Comparison of ENCODE assay signal across 1 cellular context in genomic region chr1:85297855-85298629, GRCh38.
A peak's percentile ranks its signal among the peaks of the same experiment; 100 is the strongest.
TF ChIP-seq lines count a peak whose summit lies in the region.

No MANE protein-coding gene starts in this region.

TF ChIP-seq in HEK293, 187 proteins besides CTCF, POLR2A, EP300 and RAD21 (continued from another document and continues in another):
- TF ChIP-seq PBX3 (CRISPR knock-in tag; IDR thresholded peaks at IDR 0.05), result no peak
- TF ChIP-seq, protein P1, sequence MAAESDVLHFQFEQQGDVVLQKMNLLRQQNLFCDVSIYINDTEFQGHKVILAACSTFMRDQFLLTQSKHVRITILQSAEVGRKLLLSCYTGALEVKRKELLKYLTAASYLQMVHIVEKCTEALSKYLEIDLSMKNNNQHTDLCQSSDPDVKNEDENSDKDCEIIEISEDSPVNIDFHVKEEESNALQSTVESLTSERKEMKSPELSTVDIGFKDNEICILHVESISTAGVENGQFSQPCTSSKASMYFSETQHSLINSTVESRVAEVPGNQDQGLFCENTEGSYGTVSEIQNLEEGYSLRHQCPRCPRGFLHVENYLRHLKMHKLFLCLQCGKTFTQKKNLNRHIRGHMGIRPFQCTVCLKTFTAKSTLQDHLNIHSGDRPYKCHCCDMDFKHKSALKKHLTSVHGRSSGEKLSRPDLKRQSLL (tag by site-specific recombination; IDR thresholded peaks at IDR 0.05), result peak; percentile 38; the same call in 1 of the 2 replicates
- TF ChIP-seq ZNF202 (tag by site-specific recombination; IDR thresholded peaks at IDR 0.05; ENCODE audit: borderline replicate concordance), result no peak
- TF ChIP-seq ZBTB21 (tag by site-specific recombination; IDR thresholded peaks at IDR 0.05), result peak; percentile 80
- TF ChIP-seq ZNF132 (tag by site-specific recombination; IDR thresholded peaks at IDR 0.05; ENCODE audit: borderline replicate concordance), result no peak
- no peak for TF ChIP-seq ZNF404 (tag by site-specific recombination; IDR thresholded peaks at IDR 0.05)
- no peak for TF ChIP-seq ZNF16 (tag by site-specific recombination; IDR thresholded peaks at IDR 0.05; ENCODE audit: low read depth)
- TF ChIP-seq ZNF169 (tag by site-specific recombination; IDR thresholded peaks at IDR 0.05), result no peak
- no peak for TF ChIP-seq ZNF785 (tag by site-specific recombination; IDR thresholded peaks at IDR 0.05)
- TF ChIP-seq, protein P2, sequence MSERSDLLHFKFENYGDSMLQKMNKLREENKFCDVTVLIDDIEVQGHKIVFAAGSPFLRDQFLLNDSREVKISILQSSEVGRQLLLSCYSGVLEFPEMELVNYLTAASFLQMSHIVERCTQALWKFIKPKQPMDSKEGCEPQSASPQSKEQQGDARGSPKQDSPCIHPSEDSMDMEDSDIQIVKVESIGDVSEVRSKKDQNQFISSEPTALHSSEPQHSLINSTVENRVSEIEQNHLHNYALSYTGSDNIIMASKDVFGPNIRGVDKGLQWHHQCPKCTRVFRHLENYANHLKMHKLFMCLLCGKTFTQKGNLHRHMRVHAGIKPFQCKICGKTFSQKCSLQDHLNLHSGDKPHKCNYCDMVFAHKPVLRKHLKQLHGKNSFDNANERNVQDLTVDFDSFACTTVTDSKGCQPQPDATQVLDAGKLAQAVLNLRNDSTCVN (tag by site-specific recombination; optimal IDR thresholded peaks at IDR 0.05), result no peak
- peak; percentile 94; the same call in 1 of the 2 replicates for TF ChIP-seq ZSCAN30 (tag by site-specific recombination; IDR thresholded peaks at IDR 0.05)
- TF ChIP-seq ZNF677 (tag by site-specific recombination; IDR thresholded peaks at IDR 0.05), result no peak
- no peak for TF ChIP-seq ZNF830 (tag by site-specific recombination; IDR thresholded peaks at IDR 0.05; ENCODE audit: low read depth)
- peak; percentile 84 for TF ChIP-seq WT1 (tag by site-specific recombination; IDR thresholded peaks at IDR 0.05)
- no peak for TF ChIP-seq TCF7L2 (IDR thresholded peaks at IDR 0.05; ENCODE audit: borderline replicate concordance, low read depth, low read length)
- TF ChIP-seq BCL6B (tag by site-specific recombination; IDR thresholded peaks at IDR 0.05), result peak; percentile 100
- TF ChIP-seq ZNF24 (tag by site-specific recombination; IDR thresholded peaks at IDR 0.05), result peak; percentile 94
- TF ChIP-seq ZNF354C (tag by site-specific recombination; IDR thresholded peaks at IDR 0.05; ENCODE audit: borderline replicate concordance, low read depth), result no peak
- TF ChIP-seq REST (tag by site-specific recombination; IDR thresholded peaks at IDR 0.05), result peak; percentile 29
- peak; percentile 87; the same call in 1 of the 2 replicates for TF ChIP-seq ZNF391 (tag by site-specific recombination; IDR thresholded peaks at IDR 0.05; ENCODE audit: borderline replicate concordance, low read depth)
- no peak for TF ChIP-seq ZNF670 (tag by site-specific recombination; IDR thresholded peaks at IDR 0.05; ENCODE audit: low read depth)
- TF ChIP-seq ZNF623 (tag by site-specific recombination; IDR thresholded peaks at IDR 0.05), result no peak; the same call in 1 of the 2 replicates
- TF ChIP-seq ZNF266 (tag by site-specific recombination; IDR thresholded peaks at IDR 0.05; ENCODE audit: low read depth), result no peak
- no peak for TF ChIP-seq HOXC10 (CRISPR knock-in tag; IDR thresholded peaks at IDR 0.05)
- no peak for TF ChIP-seq ZNF302 (tag by site-specific recombination; IDR thresholded peaks at IDR 0.05; ENCODE audit: low read depth)
- TF ChIP-seq ZNF529 (tag by site-specific recombination; IDR thresholded peaks at IDR 0.05; ENCODE audit: insufficient replicate concordance), result no peak
- TF ChIP-seq, protein P3, sequence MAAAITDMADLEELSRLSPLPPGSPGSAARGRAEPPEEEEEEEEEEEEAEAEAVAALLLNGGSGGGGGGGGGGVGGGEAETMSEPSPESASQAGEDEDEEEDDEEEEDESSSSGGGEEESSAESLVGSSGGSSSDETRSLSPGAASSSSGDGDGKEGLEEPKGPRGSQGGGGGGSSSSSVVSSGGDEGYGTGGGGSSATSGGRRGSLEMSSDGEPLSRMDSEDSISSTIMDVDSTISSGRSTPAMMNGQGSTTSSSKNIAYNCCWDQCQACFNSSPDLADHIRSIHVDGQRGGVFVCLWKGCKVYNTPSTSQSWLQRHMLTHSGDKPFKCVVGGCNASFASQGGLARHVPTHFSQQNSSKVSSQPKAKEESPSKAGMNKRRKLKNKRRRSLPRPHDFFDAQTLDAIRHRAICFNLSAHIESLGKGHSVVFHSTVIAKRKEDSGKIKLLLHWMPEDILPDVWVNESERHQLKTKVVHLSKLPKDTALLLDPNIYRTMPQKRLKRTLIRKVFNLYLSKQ (tag by site-specific recombination; IDR thresholded peaks at IDR 0.05; ENCODE audit: borderline replicate concordance), result no peak
- peak; percentile 68; the same call in 1 of the 2 replicates for TF ChIP-seq ZNF184 (tag by site-specific recombination; IDR thresholded peaks at IDR 0.05)
- no peak for TF ChIP-seq ZNF37A (tag by site-specific recombination; IDR thresholded peaks at IDR 0.05)
- no peak for TF ChIP-seq ZNF658 (tag by site-specific recombination; IDR thresholded peaks at IDR 0.05)
- TF ChIP-seq ZNF112 (tag by site-specific recombination; IDR thresholded peaks at IDR 0.05), result no peak
- TF ChIP-seq ZNF223 (tag by site-specific recombination; IDR thresholded peaks at IDR 0.05), result no peak
- TF ChIP-seq ZNF155 (tag by site-specific recombination; IDR thresholded peaks at IDR 0.05), result peak; percentile 63; the same call in 1 of the 2 replicates
- TF ChIP-seq ZNF292 (tag by site-specific recombination; IDR thresholded peaks at IDR 0.05; ENCODE audit: borderline replicate concordance, low read depth), result no peak
- TF ChIP-seq ZNF629 (tag by site-specific recombination; IDR thresholded peaks at IDR 0.05), result peak; percentile 96
- 0 out of 2 replicates have a peak, but pooled peaks have one; percentile 46 for TF ChIP-seq KLF17 (tag by site-specific recombination; IDR thresholded peaks at IDR 0.05)
- no peak for TF ChIP-seq ZNF121 (tag by site-specific recombination; IDR thresholded peaks at IDR 0.05)
- TF ChIP-seq ZNF335 (tag by site-specific recombination; conservative IDR thresholded peaks at IDR 0.05), result peak; percentile 69; the same call in 1 of the 2 replicates
- TF ChIP-seq ZBTB1 (tag by site-specific recombination; IDR thresholded peaks at IDR 0.05), result peak; percentile 13; the same call in 1 of the 2 replicates
- TF ChIP-seq ZEB2 (tag by site-specific recombination; IDR thresholded peaks at IDR 0.05), result peak; percentile 99
- TF ChIP-seq ZNF157 (tag by site-specific recombination; IDR thresholded peaks at IDR 0.05), result no peak
- TF ChIP-seq ZFP37 (tag by site-specific recombination; IDR thresholded peaks at IDR 0.05), result peak; percentile 86; the same call in 1 of the 2 replicates
- TF ChIP-seq OSR2 (tag by site-specific recombination; IDR thresholded peaks at IDR 0.05), result peak; percentile 96
- TF ChIP-seq ZNF146 (tag by site-specific recombination; IDR thresholded peaks at IDR 0.05), result no peak
- TF ChIP-seq, protein P4, sequence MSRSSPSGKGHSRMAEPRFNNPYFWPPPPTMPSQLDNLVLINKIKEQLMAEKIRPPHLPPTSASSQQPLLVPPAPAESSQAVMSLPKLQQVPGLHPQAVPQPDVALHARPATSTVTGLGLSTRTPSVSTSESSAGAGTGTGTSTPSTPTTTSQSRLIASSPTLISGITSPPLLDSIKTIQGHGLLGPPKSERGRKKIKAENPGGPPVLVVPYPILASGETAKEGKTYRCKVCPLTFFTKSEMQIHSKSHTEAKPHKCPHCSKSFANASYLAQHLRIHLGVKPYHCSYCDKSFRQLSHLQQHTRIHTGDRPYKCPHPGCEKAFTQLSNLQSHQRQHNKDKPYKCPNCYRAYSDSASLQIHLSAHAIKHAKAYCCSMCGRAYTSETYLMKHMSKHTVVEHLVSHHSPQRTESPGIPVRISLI (tag by site-specific recombination; IDR thresholded peaks at IDR 0.05), result peak; percentile 75; the same call in 1 of the 2 replicates
- peak; percentile 82; the same call in 1 of the 2 replicates for TF ChIP-seq OVOL3 (tag by site-specific recombination; IDR thresholded peaks at IDR 0.05)
- TF ChIP-seq ZNF768 (tag by site-specific recombination; IDR thresholded peaks at IDR 0.05), result no peak
- TF ChIP-seq ZNF426 (tag by site-specific recombination; IDR thresholded peaks at IDR 0.05), result no peak
- TF ChIP-seq ZNF571 (tag by site-specific recombination; IDR thresholded peaks at IDR 0.05), result no peak
- TF ChIP-seq ZSCAN16 (tag by site-specific recombination; IDR thresholded peaks at IDR 0.05), result peak; percentile 77; the same call in 1 of the 2 replicates
- TF ChIP-seq, protein P5, sequence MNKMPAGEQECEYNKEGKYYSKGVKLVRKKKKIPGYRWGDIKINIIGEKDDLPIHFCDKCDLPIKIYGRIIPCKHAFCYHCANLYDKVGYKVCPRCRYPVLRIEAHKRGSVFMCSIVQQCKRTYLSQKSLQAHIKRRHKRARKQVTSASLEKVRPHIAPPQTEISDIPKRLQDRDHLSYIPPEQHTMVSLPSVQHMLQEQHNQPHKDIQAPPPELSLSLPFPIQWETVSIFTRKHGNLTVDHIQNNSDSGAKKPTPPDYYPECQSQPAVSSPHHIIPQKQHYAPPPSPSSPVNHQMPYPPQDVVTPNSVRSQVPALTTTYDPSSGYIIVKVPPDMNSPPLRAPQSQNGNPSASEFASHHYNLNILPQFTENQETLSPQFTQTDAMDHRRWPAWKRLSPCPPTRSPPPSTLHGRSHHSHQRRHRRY (tag by site-specific recombination; IDR thresholded peaks at IDR 0.05), result no peak
- TF ChIP-seq ATF2 (tag by site-specific recombination; IDR thresholded peaks at IDR 0.05; ENCODE audit: low read depth), result peak; percentile 48
- TF ChIP-seq ZNF580 (tag by site-specific recombination; IDR thresholded peaks at IDR 0.05), result peak; percentile 90
- TF ChIP-seq ZNF521 (tag by site-specific recombination; IDR thresholded peaks at IDR 0.05), result no peak
